Comparison of ENCODE assay signal across 23 cellular contexts in the genomic region with DNA sequence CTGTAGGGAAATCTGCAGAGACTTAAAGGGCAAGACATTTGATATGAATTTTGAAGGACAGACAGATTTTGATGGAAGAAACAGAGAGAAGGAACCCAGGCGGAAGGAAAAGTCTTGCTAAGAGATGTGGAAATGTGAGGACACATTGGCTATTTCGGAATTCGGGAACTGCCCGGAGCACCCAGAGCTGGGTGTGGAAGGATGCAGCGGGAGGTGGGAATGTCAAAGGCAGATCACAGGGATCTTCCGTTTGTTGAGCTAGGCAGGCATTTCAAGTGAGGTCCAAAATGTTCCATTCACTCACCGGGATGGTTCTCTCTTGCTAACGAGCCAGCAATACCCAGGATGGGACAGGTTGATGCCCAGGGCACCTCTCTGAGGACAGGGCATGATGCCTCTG.
"Had no signal": no experiment of that assay in that cellular context is flagged by ENCODE, and none has a peak within 500 bp of the region (broad histone marks: within the 10 kb centered on the region; RNA-seq: fewer than 3 reads in every experiment).

No MANE protein-coding gene starts in this region.

- H3K27me3 ChIP-seq: colonic mucosa, foreskin keratinocyte had no signal

- H2AFZ ChIP-seq: hepatocyte had no signal

- H3K27ac Mint-ChIP-seq: dendritic cell treated with granulocyte-macrophage colony-stimulating factor and Interleukin-4, amounts not matched to agents 40 ng/mL and 50 ng/mL, for 4 days; effector memory CD8-positive, alpha-beta T cell; mesothelial cell of epicardium; naive B cell had no signal

- H3K27ac ChIP-seq: colonic mucosa, esophagus muscularis mucosa, foreskin keratinocyte, gastroesophageal sphincter, heart left ventricle, hepatocyte, left lung, lower lobe of right lung had no signal

- H3K36me3 ChIP-seq: colonic mucosa, esophagus muscularis mucosa, gastroesophageal sphincter, heart left ventricle, left lung, lower lobe of right lung had no signal

- ATAC-seq: effector memory CD8-positive, alpha-beta T cell; foreskin keratinocyte; gastroesophageal sphincter; heart left ventricle; left cardiac atrium; left lung; left ventricle myocardium superior; lower lobe of right lung; mucosa of descending colon had no signal

- FAIRE-seq: endothelial cell of umbilical vein, frontal cortex, islet of Langerhans, keratinocyte had no signal

- H3K4me3 Mint-ChIP-seq: dendritic cell treated with granulocyte-macrophage colony-stimulating factor and Interleukin-4, amounts not matched to agents 40 ng/mL and 50 ng/mL, for 4 days; effector memory CD8-positive, alpha-beta T cell; mesothelial cell of epicardium; naive B cell had no signal

- H3K4me1 ChIP-seq: colonic mucosa, esophagus muscularis mucosa, foreskin keratinocyte, gastroesophageal sphincter, heart left ventricle, left lung, lower lobe of right lung had no signal

- H3K4me3 ChIP-seq: colonic mucosa, esophagus muscularis mucosa, gastroesophageal sphincter, heart left ventricle, hepatocyte, left lung, lower lobe of right lung, mucosa of descending colon had no signal

- H3K36me3 Mint-ChIP-seq: naive B cell had no signal

- H3K4me2 ChIP-seq: hepatocyte had no signal

- H3K9me3 ChIP-seq: colonic mucosa had no signal

- H3K9me3 Mint-ChIP-seq: effector memory CD8-positive, alpha-beta T cell had no signal

- DNase-seq: colonic mucosa; cortex of kidney; effector CD8-positive, alpha-beta T cell; effector memory CD8-positive, alpha-beta T cell; foreskin keratinocyte; heart left ventricle; hypothalamus; left cardiac atrium; left lung; left ventricle myocardium superior; lower lobe of right lung; mesenchymal stem cell; mucosa of descending colon; naive B cell had no signal

- H3K4me1 Mint-ChIP-seq: mesothelial cell of epicardium, naive B cell had no signal
